6 cellular contexts compared by ENCODE assay signal in genomic region chr3:161639095-161639494, GRCh38.
A peak's percentile ranks its signal among the peaks of the same experiment; 100 is the strongest.
DNase-seq lines count a peak whose midpoint lies in the region; FAIRE-seq and TF ChIP-seq lines count a peak whose summit lies in the region.
"Not testable (repeated sequence)": the region's sequence is repeated elsewhere in the genome, so short reads cannot be mapped to it uniquely, and the experiment has no call there.

No MANE protein-coding gene starts in this region.

- H3K36me3 Mint-ChIP-seq in glutamatergic neuron (ENCODE audit: unreplicated experiment); mesothelial cell of epicardium: not testable (repeated sequence)

- not testable (repeated sequence) for H2BK12ac ChIP-seq in H1 (ENCODE audit: low read depth, low read length)
- H2BK12ac ChIP-seq in trophoblast cell (ENCODE audit: low read length) = peak overlapping the region; percentile 71

- not testable (repeated sequence) for H3K23ac ChIP-seq in H1 (ENCODE audit: insufficient read length); trophoblast cell (ENCODE audit: low read length)

- peak overlapping the region; percentile 49 for H2BK120ac ChIP-seq in H1 (replicated peaks; ENCODE audit: low read depth, low read length)
- H2BK120ac ChIP-seq in trophoblast cell (ENCODE audit: insufficient read depth, low read length, poor library complexity) = not testable (repeated sequence)

- not testable (repeated sequence) for H3K27ac ChIP-seq in H1 (ENCODE audit: low read depth, low read length); trophoblast cell (ENCODE audit: low read depth, low read length); smooth muscle cell (ENCODE audit: low read depth)

- H2BK20ac ChIP-seq in H1 (ENCODE audit: low read length) = not testable (repeated sequence)

- H3K9me3 ChIP-seq in H1 (ENCODE audit: insufficient read depth in 2 of 2, low read depth in 1 of 2, low read length in 1 of 2); trophoblast cell (ENCODE audit: insufficient read depth, low read depth, low read length); smooth muscle cell (replicated peaks; ENCODE audit: low read depth): not testable (repeated sequence)

- not testable (repeated sequence) for H2AK5ac ChIP-seq in H1 (ENCODE audit: low read depth, low read length); trophoblast cell (ENCODE audit: low read length)

- not testable (repeated sequence) for TF ChIP-seq POLR2A in H1 (IDR thresholded peaks at IDR 0.05; ENCODE audit: control extremely low read depth in 1 of 2, low read depth in 2 of 2, low read length in 2 of 2)

- peaks cover 0 to 20% (median 8%) of the 10 kb centered on the region in 4 experiments; a peak in 4 of 7 replicates for H3K4me1 ChIP-seq in H1 (replicated peaks in 1 of 4; ENCODE audit: control insufficient read depth in 3 of 4, insufficient read depth in 4 of 4, low read length in 3 of 4)
- H3K4me1 ChIP-seq in trophoblast cell (ENCODE audit: control insufficient read depth in 1 of 2, insufficient read depth in 2 of 2, low read length in 2 of 2); smooth muscle cell (ENCODE audit: low read depth): not testable (repeated sequence)

- not testable (repeated sequence) for H3K4me2 ChIP-seq in H1 (ENCODE audit: insufficient read depth in 1 of 2, low read depth in 2 of 2, low read length in 2 of 2); trophoblast cell (ENCODE audit: low read length)
- H3K4me2 ChIP-seq in smooth muscle cell = peak overlapping the region; percentile 19

- TF ChIP-seq CTCF in H1 (IDR thresholded peaks at IDR 0.05; ENCODE audit: control extremely low read depth in 1 of 3, insufficient read depth in 1 of 3, low read depth in 1 of 3, low read length in 3 of 3); glutamatergic neuron (IDR thresholded peaks at IDR 0.05; ENCODE audit: partially characterized antibody, unreplicated experiment); mesothelial cell of epicardium (IDR thresholded peaks at IDR 0.05; ENCODE audit: unreplicated experiment); smooth muscle cell (IDR thresholded peaks at IDR 0.05; ENCODE audit: borderline replicate concordance, insufficient read depth, poor library complexity, severe bottlenecking): not testable (repeated sequence)

- DNase-seq in H1 (ENCODE audit: low read depth in 1 of 2, low spot score in 2 of 2); mesothelial cell of epicardium (ENCODE audit: low spot score in 2 of 2, unreplicated experiment in 2 of 2); trophoblast cell; smooth muscle cell (lab: John Stamatoyannopoulos, UW; ENCODE audit: unreplicated experiment): not testable (repeated sequence)
- DNase-seq in glutamatergic neuron = peak; percentile 41
- DNase-seq in left kidney (ENCODE audit: low read depth, low spot score) = peak; percentile 3

- not testable (repeated sequence) for H3K4me1 Mint-ChIP-seq in glutamatergic neuron (ENCODE audit: low read depth, unreplicated experiment)
- peaks cover 24% of the 10 kb centered on the region for H3K4me1 Mint-ChIP-seq in mesothelial cell of epicardium

- H4K12ac ChIP-seq in trophoblast cell (ENCODE audit: low read depth, low read length) = not testable (repeated sequence)

- POLR2A ChIA-PET in H1 (lab: Charles Lee; ENCODE audit: partially characterized antibody) = not testable (repeated sequence)

- peak overlapping the region; percentile 37 for H3K4me3 Mint-ChIP-seq in glutamatergic neuron (ENCODE audit: unreplicated experiment)
- H3K4me3 Mint-ChIP-seq in mesothelial cell of epicardium = not testable (repeated sequence)

- H3K27me3 ChIP-seq in H1 (replicated peaks in 1 of 4; ENCODE audit: control insufficient read depth in 3 of 4, extremely low read depth in 1 of 4, insufficient read depth in 3 of 4, low read length in 3 of 4); trophoblast cell (ENCODE audit: insufficient read depth, low read length); smooth muscle cell (ENCODE audit: low read depth): not testable (repeated sequence)

- H2BK15ac ChIP-seq in H1 (ENCODE audit: low read length) = not testable (repeated sequence)

- H3K56ac ChIP-seq in H1 (replicated peaks; ENCODE audit: insufficient read length, low read depth, low read length) = not testable (repeated sequence)

- not testable (repeated sequence) for H4K91ac ChIP-seq in H1 (replicated peaks; ENCODE audit: insufficient read length, low read length)
- peak overlapping the region; percentile 24 for H4K91ac ChIP-seq in trophoblast cell (ENCODE audit: low read depth, low read length)

- FAIRE-seq in H1 (lab: Jason Lieb, UNC) = not testable (repeated sequence)

- H3K36me3 ChIP-seq in H1 (ENCODE audit: control insufficient read depth in 2 of 4, insufficient read depth in 4 of 4, low read length in 3 of 4); trophoblast cell (ENCODE audit: control insufficient read depth in 1 of 2, insufficient read depth in 2 of 2, low read length in 2 of 2); smooth muscle cell (ENCODE audit: low read depth): not testable (repeated sequence)

- not testable (repeated sequence) for H3F3A ChIP-seq in smooth muscle cell (ENCODE audit: low read depth)

- H3K79me1 ChIP-seq in H1 (ENCODE audit: low read depth, low read length); trophoblast cell (ENCODE audit: low read length): not testable (repeated sequence)

- H2AFZ ChIP-seq in H1 (ENCODE audit: low read length); trophoblast cell (ENCODE audit: insufficient read depth, low read length, poor library complexity); smooth muscle cell (ENCODE audit: low read depth): not testable (repeated sequence)

- H3K4ac ChIP-seq in H1 (replicated peaks; ENCODE audit: insufficient read length, low read depth, low read length); trophoblast cell (ENCODE audit: low read depth, low read length): not testable (repeated sequence)

- not testable (repeated sequence) for H3K9ac ChIP-seq in H1 (replicated peaks in 1 of 4; ENCODE audit: extremely low read depth in 1 of 4, low read depth in 3 of 4, low read length in 3 of 4); trophoblast cell (ENCODE audit: low read length); smooth muscle cell (ENCODE audit: low read depth)

- H3K23me2 ChIP-seq in H1 (ENCODE audit: low read depth, low read length) = not testable (repeated sequence)

- CTCF ChIA-PET in H1 (lab: Charles Lee; ENCODE audit: partially characterized antibody) = not testable (repeated sequence)

- not testable (repeated sequence) for H2BK5ac ChIP-seq in H1 (ENCODE audit: low read depth, low read length); trophoblast cell (ENCODE audit: low read depth, low read length, poor library complexity)

- not testable (repeated sequence) for H3K9me3 Mint-ChIP-seq in glutamatergic neuron (ENCODE audit: unreplicated experiment); mesothelial cell of epicardium

- H4K5ac ChIP-seq in H1 (ENCODE audit: insufficient read length, low read depth, low read length) = not testable (repeated sequence)

- not testable (repeated sequence) for H3K14ac ChIP-seq in H1 (ENCODE audit: insufficient read length); trophoblast cell (ENCODE audit: low read length)

- not testable (repeated sequence) for H3K27me3 Mint-ChIP-seq in glutamatergic neuron (ENCODE audit: unreplicated experiment); mesothelial cell of epicardium (ENCODE audit: low read depth)

- not testable (repeated sequence) for TF ChIP-seq RAD21 in H1 (IDR thresholded peaks at IDR 0.05 in 1 of 2, conservative IDR thresholded peaks at IDR 0.05 in 1 of 2; ENCODE audit: low read depth in 2 of 2, low read length in 2 of 2)

- H4K8ac ChIP-seq in H1 (ENCODE audit: extremely low read depth, insufficient read depth, low read length); trophoblast cell (ENCODE audit: low read depth, low read length): not testable (repeated sequence)

- not testable (repeated sequence) for H3K79me2 ChIP-seq in H1 (ENCODE audit: control insufficient read depth in 1 of 2, insufficient read depth in 2 of 2, low read length in 2 of 2); trophoblast cell (ENCODE audit: control insufficient read depth, insufficient read depth, low read length, poor library complexity); smooth muscle cell (ENCODE audit: low read depth)

- H4K20me1 ChIP-seq in H1 (replicated peaks in 1 of 2; ENCODE audit: control insufficient read depth in 1 of 2, insufficient read depth in 2 of 2, low read length in 2 of 2); smooth muscle cell (ENCODE audit: low read depth): not testable (repeated sequence)

- H3K27ac Mint-ChIP-seq in glutamatergic neuron (ENCODE audit: unreplicated experiment) (peak overlapping the region; percentile 74), mesothelial cell of epicardium (peak overlapping the region; percentile 25)

- not testable (repeated sequence) for H3K4me3 ChIP-seq in H1 (ENCODE audit: extremely low read depth in 1 of 4, insufficient read depth in 2 of 4, low read depth in 3 of 4, low read length in 4 of 4); trophoblast cell (ENCODE audit: low read depth, low read length); smooth muscle cell

- not testable (repeated sequence) for TF ChIP-seq EP300 in H1 (IDR thresholded peaks at IDR 0.05; ENCODE audit: borderline replicate concordance in 1 of 2, low read depth in 2 of 2, low read length in 2 of 2)

- not testable (repeated sequence) for H3K18ac ChIP-seq in H1 (ENCODE audit: extremely low read depth, low read length); trophoblast cell (ENCODE audit: low read length)

- 93% methylated on average over 5 of the region's 5 CpGs; no CpG with 5 or more reads in 1 of the 2 experiments for WGBS in H1 (ENCODE audit: extremely low coverage in 1 of 2, insufficient coverage in 1 of 2, insufficient read length in 1 of 2, insufficient replicate concordance in 2 of 2, low coverage in 1 of 2, low lambda C conversion rate in 2 of 2, missing lambda C conversion rate in 1 of 2), 2 experiments
- no CpG with 5 or more reads among the region's 5 CpGs for WGBS in trophoblast cell (ENCODE audit: extremely low coverage, insufficient coverage, insufficient read length)
- WGBS in smooth muscle cell (ENCODE audit: low lambda C conversion rate) = 86% methylated on average over 5 of the region's 5 CpGs
